Comparison of ENCODE assay signal across 22 cellular contexts in genomic region chr5:92969191-92969780, GRCh38.
"Had no signal": no experiment of that assay in that cellular context is flagged by ENCODE, and none has a peak within 500 bp of the region (broad histone marks: within the 10 kb centered on the region; RNA-seq: fewer than 3 reads in every experiment).

No MANE protein-coding gene starts in this region.

- H3K4me1 Mint-ChIP-seq: activated CD4-positive, alpha-beta T cell treated with anti-CD3 and anti-CD28 coated beads, Interleukin-2, amount 10 ng/mL, durations not matched to agents 7 days and 5 days; activated CD8-positive, alpha-beta memory T cell treated with anti-CD3 and anti-CD28 coated beads, Interleukin-2, amount 10 ng/mL, durations not matched to agents 7 days and 5 days; brain; stimulated activated naive CD8-positive, alpha-beta T cell treated with anti-CD3 and anti-CD28 coated beads, Interleukin-15, amount 100 ng/mL, for 72 hours had no signal

- DNase-seq: activated CD4-positive, alpha-beta T cell treated with anti-CD3 and anti-CD28 coated beads, Interleukin-2, amount 10 ng/mL, durations not matched to agents 7 days and 5 days; activated CD4-positive, CD25-positive, alpha-beta regulatory T cell; activated CD8-positive, alpha-beta memory T cell treated with anti-CD3 and anti-CD28 coated beads, Interleukin-2, amount 10 ng/mL, durations not matched to agents 7 days and 5 days; activated effector memory CD4-positive, alpha-beta T cell treated with Interleukin-2 at 50 U/mL for 16 hours; activated T-cell treated with anti-CD3 and anti-CD28 coated beads, Interleukin-2, amount 50 U/mL, for 24 hours; amniotic stem cell; heart right ventricle; left ventricle myocardium inferior; pancreas; retina; stimulated activated CD4-positive, alpha-beta T cell treated with anti-CD3 and anti-CD28 coated beads, Interleukin-15, amount 100 ng/mL, for 24 hours; stimulated activated CD4-positive, alpha-beta T cell treated with anti-CD3 and anti-CD28 coated beads, Interleukin-4, amount 100 ng/mL, for 24 hours; stimulated activated naive CD8-positive, alpha-beta T cell treated with anti-CD3 and anti-CD28 coated beads, Interleukin-15, amount 100 ng/mL, for 72 hours; thyroid gland had no signal

- H3K27ac ChIP-seq: foreskin keratinocyte, heart right ventricle, left ventricle myocardium inferior, neural progenitor cell, pancreas, SK-N-MC, thyroid gland had no signal

- H3K9me3 ChIP-seq: heart right ventricle, left ventricle myocardium inferior, pancreas, thyroid gland had no signal

- FAIRE-seq: keratinocyte, pancreas had no signal

- ATAC-seq: activated CD8-positive, alpha-beta memory T cell treated with anti-CD3 and anti-CD28 coated beads, Interleukin-2, amount 10 ng/mL, durations not matched to agents 7 days and 5 days; activated naive CD4-positive, alpha-beta T cell treated with anti-CD3 and anti-CD28 coated beads, Interleukin-2, amount 50 U/mL, for 72 hours; esophagus mucosa; foreskin keratinocyte; heart right ventricle; stimulated activated naive CD8-positive, alpha-beta T cell treated with anti-CD3 and anti-CD28 coated beads, Interleukin-15, amount 100 ng/mL, for 72 hours had no signal

- H3K4me2 ChIP-seq: neural progenitor cell had no signal

- H3K27ac Mint-ChIP-seq: activated CD4-positive, alpha-beta T cell treated with anti-CD3 and anti-CD28 coated beads, Interleukin-2, amount 10 ng/mL, durations not matched to agents 7 days and 5 days; activated CD8-positive, alpha-beta memory T cell treated with anti-CD3 and anti-CD28 coated beads, Interleukin-2, amount 10 ng/mL, durations not matched to agents 7 days and 5 days; activated naive CD4-positive, alpha-beta T cell treated with anti-CD3 and anti-CD28 coated beads, Interleukin-2, amount 50 U/mL, for 72 hours; activated T-cell treated with anti-CD3 and anti-CD28 coated beads, Interleukin-2, amount 50 U/mL, for 24 hours; neural progenitor cell; stimulated activated naive CD8-positive, alpha-beta T cell treated with anti-CD3 and anti-CD28 coated beads, Interleukin-15, amount 100 ng/mL, for 72 hours; T-helper 1 cell treated with Interleukin-12 subunit alpha and Interleukin-12 subunit beta and Interleukin-4 antibody, amounts not matched to agents 30 μg/mL and 1 μg/mL, for 36 hours had no signal

- H3K9me3 Mint-ChIP-seq: activated CD4-positive, alpha-beta T cell treated with anti-CD3 and anti-CD28 coated beads, Interleukin-2, amount 10 ng/mL, durations not matched to agents 7 days and 5 days had no signal

- H3K4me3 ChIP-seq: heart right ventricle, left ventricle myocardium inferior, neural progenitor cell, pancreas, SK-N-MC, thyroid gland had no signal

- H3K4me1 ChIP-seq: foreskin keratinocyte, heart right ventricle, left ventricle myocardium inferior, neural progenitor cell, pancreas, thyroid gland had no signal

- H3K4me3 Mint-ChIP-seq: activated CD4-positive, alpha-beta T cell treated with anti-CD3 and anti-CD28 coated beads, Interleukin-2, amount 10 ng/mL, durations not matched to agents 7 days and 5 days; activated CD8-positive, alpha-beta memory T cell treated with anti-CD3 and anti-CD28 coated beads, Interleukin-2, amount 10 ng/mL, durations not matched to agents 7 days and 5 days; activated T-cell treated with anti-CD3 and anti-CD28 coated beads, Interleukin-2, amount 50 U/mL, for 24 hours; brain; neural progenitor cell; stimulated activated naive CD8-positive, alpha-beta T cell treated with anti-CD3 and anti-CD28 coated beads, Interleukin-15, amount 100 ng/mL, for 72 hours; T-helper 1 cell treated with Interleukin-12 subunit alpha and Interleukin-12 subunit beta and Interleukin-4 antibody, amounts not matched to agents 30 μg/mL and 1 μg/mL, for 36 hours had no signal

- H3K36me3 Mint-ChIP-seq: activated CD8-positive, alpha-beta memory T cell treated with anti-CD3 and anti-CD28 coated beads, Interleukin-2, amount 10 ng/mL, durations not matched to agents 7 days and 5 days; activated naive CD4-positive, alpha-beta T cell treated with anti-CD3 and anti-CD28 coated beads, Interleukin-2, amount 50 U/mL, for 72 hours; brain had no signal
